Comparison of ENCODE assay signal across 2 cellular contexts in the genomic region with DNA sequence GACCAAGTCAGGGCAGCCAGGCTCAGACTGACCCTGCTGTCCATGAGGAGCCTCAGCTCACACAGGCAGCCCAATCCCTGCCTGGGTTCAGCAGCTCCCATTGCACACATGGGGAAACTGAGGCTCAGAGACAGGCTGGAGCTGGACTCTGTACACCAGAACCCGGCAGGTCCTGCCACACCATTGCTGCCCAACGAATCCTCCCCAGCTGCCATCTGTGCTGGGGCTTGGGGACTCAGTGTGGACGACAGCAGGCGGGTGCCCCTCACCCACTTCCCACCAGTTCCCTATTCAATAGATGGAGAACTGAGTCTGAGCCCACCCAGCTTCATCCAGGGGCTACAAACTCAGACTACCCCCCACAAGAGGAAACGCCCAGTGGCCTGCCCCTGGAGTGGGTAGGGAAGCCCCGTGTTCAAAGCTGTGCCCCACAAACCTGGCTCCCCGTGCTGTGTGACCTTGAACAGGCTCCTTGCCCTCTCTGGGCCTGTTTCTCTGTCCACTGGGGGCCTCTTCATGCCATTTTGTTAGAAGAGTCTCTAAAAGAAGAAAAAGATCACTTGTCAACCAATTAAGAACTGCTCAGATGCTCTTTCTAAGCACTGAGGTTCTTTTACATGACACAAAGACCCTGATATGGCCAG.
TF ChIP-seq lines count a peak whose summit lies in the region.

No MANE protein-coding gene starts in this region.

TF ChIP-seq in HepG2, 621 proteins besides CTCF, POLR2A, EP300 and RAD21:
- TF ChIP-seq ZNF75D (CRISPR knock-in tag; IDR thresholded peaks at IDR 0.05; ENCODE audit: borderline replicate concordance) (no peak), ZNF768 (CRISPR knock-in tag; IDR thresholded peaks at IDR 0.05) (peak; percentile 97), ZNF720 (CRISPR knock-in tag; IDR thresholded peaks at IDR 0.05) (no peak)

TF ChIP-seq in K562, 482 proteins besides CTCF, POLR2A, EP300 and RAD21:
- peak; percentile 66; the same call in 1 of the 2 replicates for TF ChIP-seq ADNP (tag; IDR thresholded peaks at IDR 0.05)
- TF ChIP-seq PHF21A (IDR thresholded peaks at IDR 0.05; ENCODE audit: borderline replicate concordance, low read depth): no peak
- TF ChIP-seq POLR3A (IDR thresholded peaks at IDR 0.05; ENCODE audit: borderline replicate concordance, extremely low read depth, insufficient read depth, insufficient read length): no peak
- no peak for TF ChIP-seq TBP (optimal IDR thresholded peaks at IDR 0.05; ENCODE audit: low read depth, low read length)
- TF ChIP-seq ZFP1 (CRISPR knock-in tag; IDR thresholded peaks at IDR 0.05): no peak
- TF ChIP-seq NR4A1 (CRISPR knock-in tag; IDR thresholded peaks at IDR 0.05): no peak
- no peak for TF ChIP-seq NR4A1 (tag; IDR thresholded peaks at IDR 0.05)
- no peak for TF ChIP-seq FOXA1 (IDR thresholded peaks at IDR 0.05; ENCODE audit: borderline replicate concordance)
- TF ChIP-seq SREBF2 (CRISPR knock-in tag; IDR thresholded peaks at IDR 0.05): no peak
- TF ChIP-seq ZFP36 (IDR thresholded peaks at IDR 0.05; ENCODE audit: low read depth, low read length, partially characterized antibody): peak; percentile 80
- no peak for TF ChIP-seq POLR2G (IDR thresholded peaks at IDR 0.05; ENCODE audit: low read depth, low read length)
- TF ChIP-seq, protein P1, sequence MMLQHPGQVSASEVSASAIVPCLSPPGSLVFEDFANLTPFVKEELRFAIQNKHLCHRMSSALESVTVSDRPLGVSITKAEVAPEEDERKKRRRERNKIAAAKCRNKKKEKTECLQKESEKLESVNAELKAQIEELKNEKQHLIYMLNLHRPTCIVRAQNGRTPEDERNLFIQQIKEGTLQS (IDR thresholded peaks at IDR 0.05): no peak
- TF ChIP-seq, protein P1 (CRISPR knock-in tag; conservative IDR thresholded peaks at IDR 0.05): no peak
- TF ChIP-seq ARID1B (IDR thresholded peaks at IDR 0.05): no peak
- TF ChIP-seq SMARCB1 (IDR thresholded peaks at IDR 0.05; ENCODE audit: insufficient read length, low read depth): no peak
- TF ChIP-seq ZNF24 (IDR thresholded peaks at IDR 0.05): no peak
- no peak for TF ChIP-seq ZC3H4 (CRISPR knock-in tag; IDR thresholded peaks at IDR 0.05; ENCODE audit: borderline replicate concordance)
- TF ChIP-seq IFI16 (CRISPR knock-in tag; IDR thresholded peaks at IDR 0.05): no peak
- TF ChIP-seq ZNF311 (CRISPR knock-in tag; IDR thresholded peaks at IDR 0.05): no peak
- TF ChIP-seq RBM25 (IDR thresholded peaks at IDR 0.05; ENCODE audit: low read depth, low read length, severe bottlenecking): peak; percentile 64
- no peak for TF ChIP-seq MXI1 (IDR thresholded peaks at IDR 0.05; ENCODE audit: low read depth, low read length)
- no peak for TF ChIP-seq ELF2 (CRISPR knock-in tag; IDR thresholded peaks at IDR 0.05)
- TF ChIP-seq SMAD4 (CRISPR knock-in tag; conservative IDR thresholded peaks at IDR 0.05): no peak
- no peak for TF ChIP-seq BCL6 (CRISPR knock-in tag; IDR thresholded peaks at IDR 0.05)
- TF ChIP-seq SMARCC2 (IDR thresholded peaks at IDR 0.05; ENCODE audit: low read depth): no peak
- no peak for TF ChIP-seq ZNF384 (IDR thresholded peaks at IDR 0.05; ENCODE audit: low read depth, low read length)
- TF ChIP-seq SRSF3 (IDR thresholded peaks at IDR 0.05; ENCODE audit: insufficient read depth, low read length): no peak
- no peak for TF ChIP-seq SETDB1 (IDR thresholded peaks at IDR 0.05; ENCODE audit: low read length)
- peak; percentile 76 for TF ChIP-seq BCOR (IDR thresholded peaks at IDR 0.05)
- no peak for TF ChIP-seq MEF2A (IDR thresholded peaks at IDR 0.05; ENCODE audit: control insufficient read depth, low read depth, low read length)
- TF ChIP-seq, protein P2, sequence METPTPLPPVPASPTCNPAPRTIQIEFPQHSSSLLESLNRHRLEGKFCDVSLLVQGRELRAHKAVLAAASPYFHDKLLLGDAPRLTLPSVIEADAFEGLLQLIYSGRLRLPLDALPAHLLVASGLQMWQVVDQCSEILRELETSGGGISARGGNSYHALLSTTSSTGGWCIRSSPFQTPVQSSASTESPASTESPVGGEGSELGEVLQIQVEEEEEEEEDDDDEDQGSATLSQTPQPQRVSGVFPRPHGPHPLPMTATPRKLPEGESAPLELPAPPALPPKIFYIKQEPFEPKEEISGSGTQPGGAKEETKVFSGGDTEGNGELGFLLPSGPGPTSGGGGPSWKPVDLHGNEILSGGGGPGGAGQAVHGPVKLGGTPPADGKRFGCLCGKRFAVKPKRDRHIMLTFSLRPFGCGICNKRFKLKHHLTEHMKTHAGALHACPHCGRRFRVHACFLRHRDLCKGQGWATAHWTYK (CRISPR knock-in tag; IDR thresholded peaks at IDR 0.05): no peak
- TF ChIP-seq SNRNP70 (optimal IDR thresholded peaks at IDR 0.05; ENCODE audit: low read depth, low read length): no peak
- TF ChIP-seq, protein P3, sequence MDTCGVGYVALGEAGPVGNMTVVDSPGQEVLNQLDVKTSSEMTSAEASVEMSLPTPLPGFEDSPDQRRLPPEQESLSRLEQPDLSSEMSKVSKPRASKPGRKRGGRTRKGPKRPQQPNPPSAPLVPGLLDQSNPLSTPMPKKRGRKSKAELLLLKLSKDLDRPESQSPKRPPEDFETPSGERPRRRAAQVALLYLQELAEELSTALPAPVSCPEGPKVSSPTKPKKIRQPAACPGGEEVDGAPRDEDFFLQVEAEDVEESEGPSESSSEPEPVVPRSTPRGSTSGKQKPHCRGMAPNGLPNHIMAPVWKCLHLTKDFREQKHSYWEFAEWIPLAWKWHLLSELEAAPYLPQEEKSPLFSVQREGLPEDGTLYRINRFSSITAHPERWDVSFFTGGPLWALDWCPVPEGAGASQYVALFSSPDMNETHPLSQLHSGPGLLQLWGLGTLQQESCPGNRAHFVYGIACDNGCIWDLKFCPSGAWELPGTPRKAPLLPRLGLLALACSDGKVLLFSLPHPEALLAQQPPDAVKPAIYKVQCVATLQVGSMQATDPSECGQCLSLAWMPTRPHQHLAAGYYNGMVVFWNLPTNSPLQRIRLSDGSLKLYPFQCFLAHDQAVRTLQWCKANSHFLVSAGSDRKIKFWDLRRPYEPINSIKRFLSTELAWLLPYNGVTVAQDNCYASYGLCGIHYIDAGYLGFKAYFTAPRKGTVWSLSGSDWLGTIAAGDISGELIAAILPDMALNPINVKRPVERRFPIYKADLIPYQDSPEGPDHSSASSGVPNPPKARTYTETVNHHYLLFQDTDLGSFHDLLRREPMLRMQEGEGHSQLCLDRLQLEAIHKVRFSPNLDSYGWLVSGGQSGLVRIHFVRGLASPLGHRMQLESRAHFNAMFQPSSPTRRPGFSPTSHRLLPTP (IDR thresholded peaks at IDR 0.05; ENCODE audit: borderline replicate concordance, extremely low read depth, insufficient read length): no peak
- TF ChIP-seq, protein P4, sequence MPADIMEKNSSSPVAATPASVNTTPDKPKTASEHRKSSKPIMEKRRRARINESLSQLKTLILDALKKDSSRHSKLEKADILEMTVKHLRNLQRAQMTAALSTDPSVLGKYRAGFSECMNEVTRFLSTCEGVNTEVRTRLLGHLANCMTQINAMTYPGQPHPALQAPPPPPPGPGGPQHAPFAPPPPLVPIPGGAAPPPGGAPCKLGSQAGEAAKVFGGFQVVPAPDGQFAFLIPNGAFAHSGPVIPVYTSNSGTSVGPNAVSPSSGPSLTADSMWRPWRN (IDR thresholded peaks at IDR 0.05; ENCODE audit: low read depth): no peak
- TF ChIP-seq ZBED1 (IDR thresholded peaks at IDR 0.05): no peak
- TF ChIP-seq FIP1L1 (IDR thresholded peaks at IDR 0.05; ENCODE audit: low read depth, low read length, poor library complexity, severe bottlenecking): no peak
- no peak for TF ChIP-seq BMI1 (IDR thresholded peaks at IDR 0.05; ENCODE audit: low read length)
- peak; percentile 10 to 42; a peak in 1 of 4 replicates for TF ChIP-seq KDM1A (IDR thresholded peaks at IDR 0.05)
- TF ChIP-seq KLF13 (tag; IDR thresholded peaks at IDR 0.05; ENCODE audit: borderline replicate concordance, low read depth): no peak
- TF ChIP-seq ZC3H8 (IDR thresholded peaks at IDR 0.05): no peak
- no peak for TF ChIP-seq SAP30 (IDR thresholded peaks at IDR 0.05; ENCODE audit: borderline replicate concordance, insufficient read depth, low read depth, low read length, poor library complexity, severe bottlenecking)
- TF ChIP-seq, protein P5, sequence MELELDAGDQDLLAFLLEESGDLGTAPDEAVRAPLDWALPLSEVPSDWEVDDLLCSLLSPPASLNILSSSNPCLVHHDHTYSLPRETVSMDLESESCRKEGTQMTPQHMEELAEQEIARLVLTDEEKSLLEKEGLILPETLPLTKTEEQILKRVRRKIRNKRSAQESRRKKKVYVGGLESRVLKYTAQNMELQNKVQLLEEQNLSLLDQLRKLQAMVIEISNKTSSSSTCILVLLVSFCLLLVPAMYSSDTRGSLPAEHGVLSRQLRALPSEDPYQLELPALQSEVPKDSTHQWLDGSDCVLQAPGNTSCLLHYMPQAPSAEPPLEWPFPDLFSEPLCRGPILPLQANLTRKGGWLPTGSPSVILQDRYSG (tag; conservative IDR thresholded peaks at IDR 0.05; ENCODE audit: low read depth): no peak
- no peak for TF ChIP-seq BACH1 (tag; IDR thresholded peaks at IDR 0.05)
- TF ChIP-seq, protein P6, sequence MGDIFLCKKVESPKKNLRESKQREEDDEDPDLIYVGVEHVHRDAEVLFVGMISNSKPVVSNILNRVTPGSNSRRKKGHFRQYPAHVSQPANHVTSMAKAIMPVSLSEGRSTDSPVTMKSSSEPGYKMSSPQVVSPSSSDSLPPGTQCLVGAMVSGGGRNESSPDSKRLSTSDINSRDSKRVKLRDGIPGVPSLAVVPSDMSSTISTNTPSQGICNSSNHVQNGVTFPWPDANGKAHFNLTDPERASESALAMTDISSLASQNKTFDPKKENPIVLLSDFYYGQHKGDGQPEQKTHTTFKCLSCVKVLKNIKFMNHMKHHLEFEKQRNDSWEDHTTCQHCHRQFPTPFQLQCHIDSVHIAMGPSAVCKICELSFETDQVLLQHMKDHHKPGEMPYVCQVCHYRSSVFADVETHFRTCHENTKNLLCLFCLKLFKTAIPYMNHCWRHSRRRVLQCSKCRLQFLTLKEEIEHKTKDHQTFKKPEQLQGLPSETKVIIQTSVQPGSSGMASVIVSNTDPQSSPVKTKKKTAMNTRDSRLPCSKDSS (IDR thresholded peaks at IDR 0.05; ENCODE audit: low read depth, partially characterized antibody): no peak
- TF ChIP-seq, protein P7, sequence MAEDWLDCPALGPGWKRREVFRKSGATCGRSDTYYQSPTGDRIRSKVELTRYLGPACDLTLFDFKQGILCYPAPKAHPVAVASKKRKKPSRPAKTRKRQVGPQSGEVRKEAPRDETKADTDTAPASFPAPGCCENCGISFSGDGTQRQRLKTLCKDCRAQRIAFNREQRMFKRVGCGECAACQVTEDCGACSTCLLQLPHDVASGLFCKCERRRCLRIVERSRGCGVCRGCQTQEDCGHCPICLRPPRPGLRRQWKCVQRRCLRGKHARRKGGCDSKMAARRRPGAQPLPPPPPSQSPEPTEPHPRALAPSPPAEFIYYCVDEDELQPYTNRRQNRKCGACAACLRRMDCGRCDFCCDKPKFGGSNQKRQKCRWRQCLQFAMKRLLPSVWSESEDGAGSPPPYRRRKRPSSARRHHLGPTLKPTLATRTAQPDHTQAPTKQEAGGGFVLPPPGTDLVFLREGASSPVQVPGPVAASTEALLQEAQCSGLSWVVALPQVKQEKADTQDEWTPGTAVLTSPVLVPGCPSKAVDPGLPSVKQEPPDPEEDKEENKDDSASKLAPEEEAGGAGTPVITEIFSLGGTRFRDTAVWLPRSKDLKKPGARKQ (CRISPR knock-in tag; IDR thresholded peaks at IDR 0.05): no peak
TF ChIP-seq in K562: peak in this region for 5.
